Comparison of ENCODE assay signal across 17 cellular contexts in the genomic region with DNA sequence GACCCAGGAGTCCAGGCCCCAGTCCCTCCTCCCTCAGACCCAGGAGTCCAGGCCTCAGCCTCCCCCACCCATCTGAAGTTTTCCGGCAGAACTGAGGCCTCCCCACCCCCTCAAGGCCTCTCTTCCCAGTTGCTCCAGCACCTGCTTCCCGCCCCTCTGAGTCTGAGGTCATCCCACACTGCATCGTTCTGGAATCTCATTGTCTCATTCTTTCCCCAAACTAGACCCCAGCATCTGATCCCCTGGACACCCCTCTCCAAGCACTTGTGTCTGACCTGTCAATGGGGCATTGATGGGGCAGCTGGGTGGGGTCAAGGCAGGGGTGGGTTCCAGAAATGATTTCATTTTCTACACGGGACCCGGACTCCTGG. TPM values are rescaled to one million over a fixed set of nuclear protein-coding genes. Genes with fewer than 3 reads are reported as not detected.
DNase-seq lines count a peak whose midpoint lies in the region; ATAC-seq, FAIRE-seq and TF ChIP-seq lines count a peak whose summit lies in the region.
"Had no signal": no experiment of that assay in that cellular context is flagged by ENCODE, and none has a peak within 500 bp of the region (broad histone marks: within the 10 kb centered on the region; RNA-seq: fewer than 3 reads in every experiment).

No MANE protein-coding gene starts in this region.

- H3K27ac ChIP-seq in HUES64 (ENCODE audit: low read depth, low read length) (peak overlapping the region; percentile 89; the same call in 1 of the 2 replicates), pancreas (no peak overlapping the region), right atrium auricular region (no peak overlapping the region)
- H3K27ac ChIP-seq: epithelial cell of prostate, left lung, vagina had no signal

- ATAC-seq in pancreas (no peak), GM18517 (IDR thresholded peaks at IDR 0.05; ENCODE audit: unreplicated experiment) (no peak)
- ATAC-seq: left lung had no signal

- H3K4me1 ChIP-seq in HUES64 (ENCODE audit: insufficient read depth, low read length) (peaks cover 6% of the 10 kb centered on the region; the same call in 1 of the 2 replicates), pancreas (no peaks in the 10 kb centered on the region), right atrium auricular region (no peaks in the 10 kb centered on the region)
- H3K4me1 ChIP-seq: left lung, vagina had no signal

- no peak overlapping the region; the same call in 1 of the 2 replicates for H3K9ac ChIP-seq in HUES64 (ENCODE audit: low read depth, low read length)

- H3K9me3 ChIP-seq in HUES64 (ENCODE audit: insufficient read depth, low read depth, low read length) (no peaks in the 10 kb centered on the region), pancreas (no peaks in the 10 kb centered on the region), right atrium auricular region (no peaks in the 10 kb centered on the region)
- H3K9me3 ChIP-seq: left lung, vagina had no signal

- DNase-seq in EH (ENCODE audit: low read depth) = peak; percentile 42
- DNase-seq in iPS-NIHi11 (ENCODE audit: low spot score) = peak; percentile 62
- DNase-seq in pancreas = no peak
- no peak for DNase-seq in right atrium auricular region (ENCODE audit: low spot score)
- DNase-seq: activated CD4-positive, CD25-positive, alpha-beta regulatory T cell treated with anti-CD3 and anti-CD28 coated beads, Interleukin-2, amount 50 U/mL, for 72 hours; activated T-cell treated with anti-CD3 and anti-CD28 coated beads for 4 hours; AML-193; head of caudate nucleus; Karpas-422; left lung; NCI-H524 treated with DMSO at 0.1 percent for 48 hours; stimulated activated naive CD4-positive, alpha-beta T cell had no signal

- intact Hi-C loops in pancreas (cut with DNase I) = no loop called here

- H3K27me3 ChIP-seq in HUES64 (ENCODE audit: insufficient read depth, low read length) (no peaks in the 10 kb centered on the region), pancreas (no peaks in the 10 kb centered on the region), right atrium auricular region (no peaks in the 10 kb centered on the region)
- H3K27me3 ChIP-seq: vagina had no signal

- FAIRE-seq in pancreas (lab: Jason Lieb, UNC) = no peak

- no peak for TF ChIP-seq CTCF in pancreas (IDR thresholded peaks at IDR 0.05)
- no peak for TF ChIP-seq CTCF in right atrium auricular region (IDR thresholded peaks at IDR 0.05)

- H3K4me3 ChIP-seq in HUES64 (ENCODE audit: low read length) (no peak overlapping the region), pancreas (no peak overlapping the region), right atrium auricular region (no peak overlapping the region)
- H3K4me3 ChIP-seq: left lung, vagina had no signal

- 30% methylated on average over 5 of the region's 5 CpGs for whole genome bisulfite sequencing in HUES64
- 59 to 78% methylated on average over 5 of the region's 5 CpGs for WGBS in pancreas, 2 donors

- H3K36me3 ChIP-seq in HUES64 (ENCODE audit: insufficient read depth, low read length) (no peaks in the 10 kb centered on the region), pancreas (no peaks in the 10 kb centered on the region), right atrium auricular region (no peaks in the 10 kb centered on the region)
- H3K36me3 ChIP-seq: left lung, vagina had no signal

RNA-seq across cellular contexts. Expression of gene SBK2, which starts 0.8 kb away (rescaled TPM):
- 1.2 TPM for polyA plus RNA-seq in HUES64 (2013, experiment 1 of 2)
- polyA plus RNA-seq in HUES64 (2013, experiment 2 of 2) = 1.6 TPM
- total RNA-seq in pancreas (under 1 TPM in 1 of 6 donors, not detected in 5; 0.43 TPM), right atrium auricular region (100 to 1,000 TPM; 111 to 172 TPM)
- polyA plus RNA-seq in pancreas = under 1 TPM; 0.28 to 0.46 TPM
- total RNA-seq: left lung; natural killer cell treated with Interleukin-12 subunit alpha and Interleukin-12 subunit beta and Interleukin-15 and Interleukin-18, amount 100 ng/mL, for 72 hours; vagina had no signal

RNA-seq across cellular contexts. Expression of gene SBK3, which starts 7.6 kb away (rescaled TPM):
- 0.35 TPM for polyA plus RNA-seq in HUES64 (2013, experiment 1 of 2)
- 0.63 TPM for polyA plus RNA-seq in HUES64 (2013, experiment 2 of 2)
- total RNA-seq in pancreas = under 1 TPM in 2 of 6 donors, not detected in 4; 0.19 to 0.28 TPM
- under 1 TPM; 0.11 to 0.16 TPM for polyA plus RNA-seq in pancreas
- total RNA-seq in right atrium auricular region = 100 to 1,000 TPM in 1 of 2 donors, 10 to 100 TPM in 1; 97.5 to 103 TPM
- total RNA-seq: natural killer cell treated with Interleukin-12 subunit alpha and Interleukin-12 subunit beta and Interleukin-15 and Interleukin-18, amount 100 ng/mL, for 72 hours; vagina had no signal

RNA-seq across cellular contexts. Expression of gene ZNF579, which starts 42.9 kb away (rescaled TPM):
- 13.6 TPM for polyA plus RNA-seq in HUES64 (2013, experiment 1 of 2)
- polyA plus RNA-seq in HUES64 (2013, experiment 2 of 2) = 15.6 TPM
- total RNA-seq in pancreas (10 to 100 TPM in 1 of 6 donors, 1 to 10 TPM in 5; 6.5 to 12.7 (median 9.2) TPM), right atrium auricular region (1 to 10 TPM; 6.2 to 6.4 TPM)
- 10 to 100 TPM; 11.6 to 16.1 TPM for polyA plus RNA-seq in pancreas

RNA-seq across cellular contexts. Expression of gene SSC5D, which starts 49.5 kb away (rescaled TPM):
- 0.65 TPM for polyA plus RNA-seq in HUES64 (2013, experiment 1 of 2)
- 1.0 TPM for polyA plus RNA-seq in HUES64 (2013, experiment 2 of 2)
- total RNA-seq in pancreas (1 to 10 TPM in 4 of 6 donors, under 1 TPM in 2; 0.60 to 5.3 (median 1.4) TPM), right atrium auricular region (1 to 10 TPM; 3.3 to 6.7 TPM)
- polyA plus RNA-seq in pancreas = 1 to 10 TPM in 1 of 2 donors, under 1 TPM in 1; 0.77 to 2.1 TPM

RNA-seq across cellular contexts. Expression of gene NAT14, which starts 52.7 kb away (rescaled TPM):
- 35.3 TPM for polyA plus RNA-seq in HUES64 (2013, experiment 1 of 2)
- 34.2 TPM for polyA plus RNA-seq in HUES64 (2013, experiment 2 of 2)
- total RNA-seq in pancreas (10 to 100 TPM in 1 of 6 donors, 1 to 10 TPM in 5; 5.8 to 10.1 (median 7.5) TPM), right atrium auricular region (1 to 10 TPM; 2.3 to 7.0 TPM)
- 10 to 100 TPM; 27.9 to 32.4 TPM for polyA plus RNA-seq in pancreas

Comparison
In these comparisons a context has a peak if more than half of its experiments do, and no peak if none do; other contexts are left out.
1. DNase-seq: peak in EH (single experiment) and iPS-NIHi11 (single experiment); none in pancreas (0 of 6) and right atrium auricular region (single experiment).
2. RNA of gene SBK2, which starts 0.8 kb away (total RNA-seq): 111 to 172 TPM in right atrium auricular region; 0.43 TPM in pancreas; every median in the first group is over 10 times any median in the second.
3. RNA of gene SBK3, which starts 7.6 kb away (total RNA-seq): 97.5 to 103 TPM in right atrium auricular region; 0.19 to 0.28 TPM in pancreas; every median in the first group is over 10 times any median in the second.